ENCODE assay signal across 9 cellular contexts in genomic region chr4:89000844-89001360, GRCh38. TPM values are rescaled to one million over a fixed set of nuclear protein-coding genes. Genes with fewer than 3 reads are reported as not detected.
DNase-seq lines count a peak whose midpoint lies in the region; ATAC-seq and TF ChIP-seq lines count a peak whose summit lies in the region.
"Had no signal": no experiment of that assay in that cellular context is flagged by ENCODE, and none has a peak within 500 bp of the region (broad histone marks: within the 10 kb centered on the region; RNA-seq: fewer than 3 reads in every experiment).

No MANE protein-coding gene starts in this region.

- no peaks in the 10 kb centered on the region for H3K36me3 Mint-ChIP-seq in Calu3 (ENCODE audit: insufficient read depth, unreplicated experiment)

- no peak for TF ChIP-seq CTCF in Calu3 (IDR thresholded peaks at IDR 0.05; ENCODE audit: unreplicated experiment)

- ATAC-seq in GM19455 (IDR thresholded peaks at IDR 0.05; ENCODE audit: unreplicated experiment), result no peak

- H3K27ac Mint-ChIP-seq in Calu3 (ENCODE audit: unreplicated experiment), result peak overlapping the region; percentile 39
- H3K27ac Mint-ChIP-seq: activated B cell treated with CpG ODN at 0.5 μM for 24 hours had no signal

- H3K9me3 Mint-ChIP-seq in Calu3 (ENCODE audit: low read depth, unreplicated experiment), result no peaks in the 10 kb centered on the region

- CTCF ChIA-PET in Calu3 (lab: Charles Lee), result no interaction called here

- H3K4me3 Mint-ChIP-seq in Calu3 (ENCODE audit: low read depth, unreplicated experiment), result no peak overlapping the region
- H3K4me3 Mint-ChIP-seq: activated B cell treated with CpG ODN at 0.5 μM for 24 hours had no signal

- BruUV-seq in Calu3 (replicated peaks; lab: Mats Ljungman, UMichigan), result no TSS peak

- H3K27me3 Mint-ChIP-seq in Calu3 (ENCODE audit: unreplicated experiment), result no peaks in the 10 kb centered on the region
- H3K27me3 Mint-ChIP-seq: activated B cell treated with CpG ODN at 0.5 μM for 24 hours had no signal

- intact Hi-C loops in Calu3 (cut with micrococcal nuclease; ENCODE audit: unreplicated experiment), result no loop called here

- H3K4me1 Mint-ChIP-seq in Calu3 (ENCODE audit: low read depth, unreplicated experiment), result peaks cover 10% of the 10 kb centered on the region
- H3K4me1 Mint-ChIP-seq: activated B cell treated with CpG ODN at 0.5 μM for 24 hours had no signal

- DNase-seq in Calu3 (peak; percentile 16), NCI-H1092 treated with DMSO at 0.1 percent for 48 hours (lab: John Stamatoyannopoulos, UW) (peak; percentile 97), SHP77 (lab: John Stamatoyannopoulos, UW) (peak; percentile 72 to 77), glomerular visceral epithelial cell (ENCODE audit: extremely low spot score) (peak; percentile 47), hippocampal formation (lab: John Stamatoyannopoulos, UW) (no peak), SKM-1 (lab: John Stamatoyannopoulos, UW; ENCODE audit: unreplicated experiment) (no peak), AML-193 (lab: John Stamatoyannopoulos, UW) (no peak)
- DNase-seq: activated B cell treated with CpG ODN at 0.5 μM for 24 hours had no signal

RNA-seq across cellular contexts. Expression of gene FAM13A, which starts 56.1 kb away (rescaled TPM):
- 12.1 and 13.5 TPM in 2 replicates for total RNA-seq in Calu3 (2022)

Comparison
In these comparisons a context has a peak if more than half of its experiments do, and no peak if none do; other contexts are left out.
1. DNase-seq: peak in Calu3 (single experiment), NCI-H1092 treated with DMSO at 0.1 percent for 48 hours (single experiment), SHP77 (2 of 2) and glomerular visceral epithelial cell (single experiment); none in hippocampal formation (0 of 2), SKM-1 (single experiment) and AML-193 (0 of 2).